In the genomic region with DNA sequence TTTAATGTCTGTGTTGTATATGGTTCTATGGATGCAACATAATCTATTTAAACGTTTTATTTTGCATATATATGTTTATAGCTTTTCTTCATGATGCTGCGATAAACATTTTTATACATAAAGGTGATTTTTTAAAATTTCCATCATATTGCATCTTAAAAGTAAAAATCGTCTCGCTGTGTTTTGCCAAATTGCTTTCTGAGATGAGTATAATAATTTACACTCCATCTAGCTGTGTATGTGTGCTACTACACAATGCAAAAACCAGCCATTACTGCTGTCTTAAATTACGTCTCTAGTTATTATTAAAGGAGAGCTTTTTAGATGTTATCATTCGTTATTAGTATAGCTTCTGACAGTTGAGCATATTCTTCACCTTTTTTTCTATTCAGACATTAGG, we compare ENCODE assay signal across 14 cellular contexts. TPM values are rescaled to one million over a fixed set of nuclear protein-coding genes. Genes with fewer than 3 reads are reported as not detected.
DNase-seq lines count a peak whose midpoint lies in the region; FAIRE-seq and TF ChIP-seq lines count a peak whose summit lies in the region.
"Had no signal": no experiment of that assay in that cellular context is flagged by ENCODE, and none has a peak within 500 bp of the region (broad histone marks: within the 10 kb centered on the region; RNA-seq: fewer than 3 reads in every experiment).

No MANE protein-coding gene starts in this region.

- intact Hi-C loops in CD14-positive monocyte (cut with micrococcal nuclease) (no loop called here), ovary (cut with DNase I) (no loop called here)

- no peaks in the 10 kb centered on the region for H3K27me3 Mint-ChIP-seq in CD14-positive monocyte (ENCODE audit: low read depth in 3 of 3)
- H3K27me3 Mint-ChIP-seq in HFFc6 (ENCODE audit: insufficient read depth): no peaks in the 10 kb centered on the region
- no peaks in the 10 kb centered on the region for H3K27me3 Mint-ChIP-seq in nephron (ENCODE audit: low read depth)
- H3K27me3 Mint-ChIP-seq: activated B cell treated with CpG ODN at 0.5 μM for 24 hours had no signal

- H3K36me3 Mint-ChIP-seq in CD14-positive monocyte: peaks cover 48 to 53% of the 10 kb centered on the region in 2 donors
- H3K36me3 Mint-ChIP-seq in HFFc6 (ENCODE audit: low read depth): peaks cover 26% of the 10 kb centered on the region
- H3K36me3 Mint-ChIP-seq in nephron (ENCODE audit: low read depth): peaks cover 57% of the 10 kb centered on the region

- H3K36me3 ChIP-seq in ovary: no peaks in the 10 kb centered on the region

- no peak overlapping the region for H3K4me3 Mint-ChIP-seq in CD14-positive monocyte
- no peak overlapping the region for H3K4me3 Mint-ChIP-seq in HFFc6
- H3K4me3 Mint-ChIP-seq in nephron: no peak overlapping the region
- H3K4me3 Mint-ChIP-seq: activated B cell treated with CpG ODN at 0.5 μM for 24 hours had no signal

- TF ChIP-seq EP300 in ovary (IDR thresholded peaks at IDR 0.05): no peak

- peaks cover 0 to 6% (median 0%) of the 10 kb centered on the region in 7 donors for H3K9me3 Mint-ChIP-seq in CD14-positive monocyte
- H3K9me3 Mint-ChIP-seq in HFFc6: no peaks in the 10 kb centered on the region
- peaks cover 19% of the 10 kb centered on the region for H3K9me3 Mint-ChIP-seq in nephron

- no peaks in the 10 kb centered on the region for H3K4me1 ChIP-seq in ovary (ENCODE audit: insufficient read depth)

- H3K4me1 Mint-ChIP-seq in CD14-positive monocyte: no peaks in the 10 kb centered on the region
- H3K4me1 Mint-ChIP-seq in HFFc6 (ENCODE audit: low read depth): no peaks in the 10 kb centered on the region; the same call in 1 of the 2 replicates
- no peaks in the 10 kb centered on the region for H3K4me1 Mint-ChIP-seq in nephron
- H3K4me1 Mint-ChIP-seq: activated B cell treated with CpG ODN at 0.5 μM for 24 hours had no signal

- H3K4me3 ChIP-seq in choroid plexus epithelial cell (ENCODE audit: low read depth, low read length) (no peak overlapping the region), ovary (no peak overlapping the region)

- WGBS in ovary, 3 donors: 85 to 91% (median 85%) methylated on average over 6 of the region's 6 CpGs

- no peak for DNase-seq in CD14-positive monocyte (ENCODE audit: low spot score)
- DNase-seq in HFFc6: no peak
- peak; percentile 23 for DNase-seq in choroid plexus epithelial cell (ENCODE audit: low read depth)
- DNase-seq in ovary: no peak
- no peak for DNase-seq in RCC 7860 (ENCODE audit: low spot score)
- no peak for DNase-seq in GM20000 (ENCODE audit: low spot score)
- DNase-seq: activated B cell treated with CpG ODN at 0.5 μM for 24 hours, Calu3, KG1, NCI-H1930 had no signal

- TF ChIP-seq CTCF in CD14-positive monocyte (IDR thresholded peaks at IDR 0.05): peak; percentile 55
- peak; percentile 71 for TF ChIP-seq CTCF in HFFc6 (IDR thresholded peaks at IDR 0.05)
- peak; percentile 42 for TF ChIP-seq CTCF in choroid plexus epithelial cell (conservative IDR thresholded peaks at IDR 0.05; ENCODE audit: low read depth, low read length)
- TF ChIP-seq CTCF in nephron (IDR thresholded peaks at IDR 0.05; ENCODE audit: unreplicated experiment in 3 of 3): peak in 2 of 3 experiments; percentile 12 to 20
- TF ChIP-seq CTCF in ovary (IDR thresholded peaks at IDR 0.05): no peak
- no peak for TF ChIP-seq CTCF in GM20000 (IDR thresholded peaks at IDR 0.05; ENCODE audit: extremely low read depth, missing control alignments)

- TF ChIP-seq POLR2A in ovary (IDR thresholded peaks at IDR 0.05): no peak

- H3K27ac Mint-ChIP-seq in CD14-positive monocyte (no peak overlapping the region), HFFc6 (no peak overlapping the region), nephron (no peak overlapping the region)
- H3K27ac Mint-ChIP-seq: activated B cell treated with CpG ODN at 0.5 μM for 24 hours had no signal

- H3K27ac ChIP-seq in ovary: no peak overlapping the region

- H3K27me3 ChIP-seq in ovary: no peaks in the 10 kb centered on the region

- H3K9me3 ChIP-seq in ovary: no peaks in the 10 kb centered on the region

- FAIRE-seq in RCC 7860 (lab: Jason Lieb, UNC): no peak

RNA-seq across cellular contexts. Expression of a gene that starts 37.2 kb away (rescaled TPM):
- polyA plus RNA-seq in CD14-positive monocyte (not detected), ovary (under 1 TPM; 0.08 to 0.35 TPM)
- not detected for total RNA-seq in HFFc6 (2021; fragmentation: NEBNext Ultra II Directional; extraction: Animal tissue kit (Norgen Biotek cat#: 25700))
- total RNA-seq in ovary: not detected
- total RNA-seq: activated B cell treated with CpG ODN at 0.5 μM for 24 hours, Calu3, glomerular endothelial cell, left lobe of liver, temporal lobe had no signal

Comparison
In these comparisons a context has a peak if more than half of its experiments do, and no peak if none do; other contexts are left out.
1. CTCF ChIP-seq: peak in CD14-positive monocyte (single experiment), HFFc6 (single experiment), choroid plexus epithelial cell (single experiment) and nephron (2 of 3); none in ovary (0 of 3) and GM20000 (single experiment).